30 cellular contexts compared by ENCODE assay signal in genomic region chr6:44327096-44327495, GRCh38. TPM values are rescaled to one million over a fixed set of nuclear protein-coding genes. Genes with fewer than 3 reads are reported as not detected.
"Had no signal": no experiment of that assay in that cellular context is flagged by ENCODE, and none has a peak within 500 bp of the region (broad histone marks: within the 10 kb centered on the region; RNA-seq: fewer than 3 reads in every experiment).

No MANE protein-coding gene starts in this region.

- H3K27ac Mint-ChIP-seq: memory B cell; naive thymus-derived CD4-positive, alpha-beta T cell; natural killer cell treated with Interleukin-12 subunit alpha and Interleukin-12 subunit beta and Interleukin-15 and Interleukin-18, amount 100 ng/mL, for 72 hours; stimulated activated naive B cell treated with anti-CD40 and anti-IgM and Interleukin-4, amounts not matched to agents 10 μg/mL and 1 μg/mL and 100 μg/mL, for 72 hours had no signal

- DNase-seq: islet precursor cell; left ventricle myocardium inferior; midbrain; mucosa of descending colon; naive thymus-derived CD4-positive, alpha-beta T cell; ovary; right lobe of liver; stimulated activated CD4-positive, alpha-beta T cell treated with anti-CD3 and anti-CD28 coated beads, Interleukin-1b, Interleukin-23, amount 100 ng/mL, for 48 hours; stimulated activated CD4-positive, alpha-beta T cell treated with anti-CD3 and anti-CD28 coated beads, Interleukin-2, amount 100 ng/mL, for 48 hours; stimulated activated naive B cell treated with anti-CD40 and anti-IgM and Interleukin-4, amounts not matched to agents 10 μg/mL and 1 μg/mL and 100 μg/mL, for 72 hours; stimulated activated naive CD8-positive, alpha-beta T cell treated with anti-CD3 and anti-CD28 coated beads, Interleukin-15, Interleukin-2, amounts not matched to agents 100 U/mL and 50 U/mL, for 24 hours; tibial artery; trophoblast cell; upper lobe of right lung had no signal

- H3K9me3 Mint-ChIP-seq: memory B cell; naive thymus-derived CD4-positive, alpha-beta T cell; natural killer cell treated with Interleukin-12 subunit alpha and Interleukin-12 subunit beta and Interleukin-15 and Interleukin-18, amount 100 ng/mL, for 72 hours; stimulated activated naive B cell treated with anti-CD40 and anti-IgM and Interleukin-4, amounts not matched to agents 10 μg/mL and 1 μg/mL and 100 μg/mL, for 72 hours had no signal

- H3K36me3 Mint-ChIP-seq: memory B cell; naive thymus-derived CD4-positive, alpha-beta T cell; natural killer cell treated with Interleukin-12 subunit alpha and Interleukin-12 subunit beta and Interleukin-15 and Interleukin-18, amount 100 ng/mL, for 72 hours; stimulated activated naive B cell treated with anti-CD40 and anti-IgM and Interleukin-4, amounts not matched to agents 10 μg/mL and 1 μg/mL and 100 μg/mL, for 72 hours had no signal

- H3K4me1 Mint-ChIP-seq: memory B cell; naive thymus-derived CD4-positive, alpha-beta T cell; stimulated activated naive B cell treated with anti-CD40 and anti-IgM and Interleukin-4, amounts not matched to agents 10 μg/mL and 1 μg/mL and 100 μg/mL, for 72 hours had no signal

- ATAC-seq: mucosa of descending colon; naive thymus-derived CD4-positive, alpha-beta T cell; natural killer cell treated with Interleukin-12 subunit alpha and Interleukin-12 subunit beta and Interleukin-15 and Interleukin-18, amount 100 ng/mL, for 72 hours; right lobe of liver; stimulated activated naive B cell treated with anti-CD40 and anti-IgM and Interleukin-4, amounts not matched to agents 10 μg/mL and 1 μg/mL and 100 μg/mL, for 72 hours; stimulated activated naive CD8-positive, alpha-beta T cell treated with anti-CD3 and anti-CD28 coated beads, Interleukin-15, Interleukin-2, amounts not matched to agents 100 U/mL and 50 U/mL, for 24 hours; upper lobe of right lung had no signal

- H3K4me3 Mint-ChIP-seq: memory B cell; naive thymus-derived CD4-positive, alpha-beta T cell; natural killer cell treated with Interleukin-12 subunit alpha and Interleukin-12 subunit beta and Interleukin-15 and Interleukin-18, amount 100 ng/mL, for 72 hours; stimulated activated naive B cell treated with anti-CD40 and anti-IgM and Interleukin-4, amounts not matched to agents 10 μg/mL and 1 μg/mL and 100 μg/mL, for 72 hours had no signal

RNA-seq across cellular contexts. Expression of gene SPATS1, which starts 15.4 kb away (rescaled TPM):
- total RNA-seq: kidney epithelial cell; left ventricle myocardium inferior; mesenteric fat pad; mucosa of descending colon; myocyte; naive thymus-derived CD4-positive, alpha-beta T cell; natural killer cell treated with Interleukin-12 subunit alpha and Interleukin-12 subunit beta and Interleukin-15 and Interleukin-18, amount 100 ng/mL, for 72 hours; omental fat pad; progenitor cell of endocrine pancreas; pulmonary artery endothelial cell; renal cortical epithelial cell; right atrium auricular region; right lobe of liver; skeletal muscle tissue; smooth muscle cell; subcutaneous adipose tissue; suprapubic skin; thoracic aorta; upper lobe of right lung had no signal
- polyA plus RNA-seq: naive thymus-derived CD4-positive, alpha-beta T cell; neural cell; ovary; smooth muscle cell had no signal

RNA-seq across cellular contexts. Expression of gene TMEM151B, which starts 56.8 kb away (rescaled TPM):
- total RNA-seq: left ventricle myocardium inferior; mesenteric fat pad; myocyte; naive thymus-derived CD4-positive, alpha-beta T cell; natural killer cell treated with Interleukin-12 subunit alpha and Interleukin-12 subunit beta and Interleukin-15 and Interleukin-18, amount 100 ng/mL, for 72 hours; renal cortical epithelial cell; right lobe of liver; skeletal muscle tissue; smooth muscle cell; subcutaneous adipose tissue; thoracic aorta; upper lobe of right lung had no signal
- polyA plus RNA-seq: smooth muscle cell had no signal
